7 cellular contexts compared by ENCODE assay signal in the genomic region with DNA sequence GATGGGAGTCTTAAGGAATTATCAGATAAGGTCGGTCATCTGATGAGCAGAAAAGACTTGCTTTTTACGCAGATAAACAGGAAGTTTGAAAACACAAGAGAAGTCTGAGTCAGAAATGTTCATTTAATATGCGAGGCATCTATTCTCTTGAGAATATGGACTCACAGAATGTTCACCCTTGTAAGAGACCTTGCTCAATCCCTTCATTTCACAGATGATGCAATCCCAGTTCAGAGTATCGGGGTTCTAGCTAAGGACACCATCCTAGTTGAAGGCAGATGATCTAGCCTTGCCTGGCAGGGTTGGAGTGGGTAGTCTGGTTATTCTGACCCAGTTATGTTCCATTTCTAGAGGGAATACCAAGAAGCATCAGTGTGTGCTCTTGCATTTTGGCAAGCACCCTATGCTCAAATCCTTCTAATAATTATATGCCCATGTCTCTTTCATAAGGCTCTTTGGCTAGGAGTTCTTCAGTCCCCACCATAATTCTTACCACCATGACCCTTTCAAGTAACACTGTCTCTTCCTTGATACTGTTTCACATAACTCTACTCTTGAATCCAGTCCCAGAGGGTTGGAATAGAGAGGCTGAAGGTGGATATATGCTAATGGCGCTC. TPM values are rescaled to one million over a fixed set of nuclear protein-coding genes. Genes with fewer than 3 reads are reported as not detected.
DNase-seq lines count a peak whose midpoint lies in the region; ATAC-seq, FAIRE-seq and TF ChIP-seq lines count a peak whose summit lies in the region.

No MANE protein-coding gene starts in this region.

- H3K36me3 Mint-ChIP-seq in activated naive CD4-positive, alpha-beta T cell treated with anti-CD3 and anti-CD28 coated beads, Interleukin-2, amount 50 U/mL, for 72 hours = peaks cover 0 to 13% of the 10 kb centered on the region in 2 donors

- H3K27ac ChIP-seq in cardiac muscle cell = peak overlapping the region; percentile 97
- H3K27ac ChIP-seq in Karpas-422 (ENCODE audit: low read length) = no peak overlapping the region

- no peak for FAIRE-seq in HTR-8/SVneo (lab: Jason Lieb, UNC)

- H4K20me1 ChIP-seq in Karpas-422 (ENCODE audit: insufficient read depth, low read depth, low read length) = no peaks in the 10 kb centered on the region; the same call in none of the 2 replicates

- H3K9me2 ChIP-seq in Karpas-422 (replicated peaks; ENCODE audit: insufficient read depth, low read length) = no peaks in the 10 kb centered on the region

- peaks cover 86% of the 10 kb centered on the region for H3K4me1 Mint-ChIP-seq in stimulated activated naive CD8-positive, alpha-beta T cell treated with anti-CD3 and anti-CD28 coated beads, Interleukin-15, amount 100 ng/mL, for 72 hours

- peak overlapping the region; percentile 71 to 75 for H3K4me3 Mint-ChIP-seq in stimulated activated naive CD8-positive, alpha-beta T cell treated with anti-CD3 and anti-CD28 coated beads, Interleukin-15, amount 100 ng/mL, for 72 hours

- peaks cover 0 to 3% of the 10 kb centered on the region in 2 donors for H3K9me3 Mint-ChIP-seq in activated naive CD4-positive, alpha-beta T cell treated with anti-CD3 and anti-CD28 coated beads, Interleukin-2, amount 50 U/mL, for 72 hours
- no peaks in the 10 kb centered on the region for H3K9me3 Mint-ChIP-seq in stimulated activated naive CD8-positive, alpha-beta T cell treated with anti-CD3 and anti-CD28 coated beads, Interleukin-15, amount 100 ng/mL, for 72 hours

- H3K36me3 ChIP-seq in cardiac muscle cell = no peaks in the 10 kb centered on the region
- no peaks in the 10 kb centered on the region for H3K36me3 ChIP-seq in Karpas-422 (ENCODE audit: insufficient read depth, low read length)
- H3K36me3 ChIP-seq in mucosa of descending colon (ENCODE audit: low read depth) = no peaks in the 10 kb centered on the region

- no peaks in the 10 kb centered on the region for H3K27me3 Mint-ChIP-seq in stimulated activated naive CD8-positive, alpha-beta T cell treated with anti-CD3 and anti-CD28 coated beads, Interleukin-15, amount 100 ng/mL, for 72 hours

- H3K4me1 ChIP-seq in cardiac muscle cell (ENCODE audit: low read depth) (peaks cover 63% of the 10 kb centered on the region), Karpas-422 (ENCODE audit: low read length) (peaks cover 26% of the 10 kb centered on the region), mucosa of descending colon (ENCODE audit: low read depth) (peaks cover 73% of the 10 kb centered on the region)

- H3K9me3 ChIP-seq in cardiac muscle cell (ENCODE audit: low read depth) (no peaks in the 10 kb centered on the region), Karpas-422 (ENCODE audit: low read length) (no peaks in the 10 kb centered on the region), mucosa of descending colon (no peaks in the 10 kb centered on the region)

- DNase-seq in HTR-8/SVneo (ENCODE audit: insufficient read length, low spot score) = peak; percentile 39
- DNase-seq in activated naive CD4-positive, alpha-beta T cell treated with anti-CD3 and anti-CD28 coated beads, Interleukin-2, amount 50 U/mL, for 72 hours (ENCODE audit: low spot score in 2 of 2) = no peak
- DNase-seq in cardiac muscle cell (ENCODE audit: low read depth in 1 of 2, low spot score in 1 of 2) = peak in 1 of 2 donors; percentile 94
- DNase-seq in stimulated activated naive CD8-positive, alpha-beta T cell treated with anti-CD3 and anti-CD28 coated beads, Interleukin-15, amount 100 ng/mL, for 72 hours = no peak
- no peak for DNase-seq in Karpas-422
- no peak for DNase-seq in retina
- no peak for DNase-seq in mucosa of descending colon

- no peak overlapping the region for H2AFZ ChIP-seq in Karpas-422 (ENCODE audit: low read length)

- H3K4me2 ChIP-seq in Karpas-422 (ENCODE audit: low read depth, low read length, poor library complexity, severe bottlenecking) = no peak overlapping the region

- H3K4me3 ChIP-seq in cardiac muscle cell (no peak overlapping the region), Karpas-422 (ENCODE audit: low read length) (no peak overlapping the region), mucosa of descending colon (no peak overlapping the region)

- intact Hi-C loops in mucosa of descending colon (cut with DNase I, micrococcal nuclease) = no loop called here

- no peaks in the 10 kb centered on the region for H3K27me3 ChIP-seq in cardiac muscle cell
- H3K27me3 ChIP-seq in Karpas-422 (ENCODE audit: low read length) = no peaks in the 10 kb centered on the region

- TF ChIP-seq CTCF in cardiac muscle cell (IDR thresholded peaks at IDR 0.05; ENCODE audit: low read depth, low read length) = no peak
- no peak for TF ChIP-seq CTCF in mucosa of descending colon (IDR thresholded peaks at IDR 0.05)

- peak overlapping the region; percentile 31 to 52 for H3K27ac Mint-ChIP-seq in activated naive CD4-positive, alpha-beta T cell treated with anti-CD3 and anti-CD28 coated beads, Interleukin-2, amount 50 U/mL, for 72 hours
- H3K27ac Mint-ChIP-seq in stimulated activated naive CD8-positive, alpha-beta T cell treated with anti-CD3 and anti-CD28 coated beads, Interleukin-15, amount 100 ng/mL, for 72 hours = peak overlapping the region; percentile 94 to 99

- H3K79me2 ChIP-seq in Karpas-422 (ENCODE audit: low read length) = no peaks in the 10 kb centered on the region

- ATAC-seq in activated naive CD4-positive, alpha-beta T cell treated with anti-CD3 and anti-CD28 coated beads, Interleukin-2, amount 50 U/mL, for 72 hours = peak; percentile 11 to 22
- ATAC-seq in stimulated activated naive CD8-positive, alpha-beta T cell treated with anti-CD3 and anti-CD28 coated beads, Interleukin-15, amount 100 ng/mL, for 72 hours = peak; percentile 49
- no peak for ATAC-seq in mucosa of descending colon

- H3K9ac ChIP-seq in Karpas-422 (ENCODE audit: low read length) = no peak overlapping the region

RNA-seq across cellular contexts. Expression of a gene that starts 42.5 kb away (rescaled TPM):
- total RNA-seq in activated naive CD4-positive, alpha-beta T cell treated with anti-CD3 and anti-CD28 coated beads, Interleukin-2, amount 50 U/mL, for 72 hours = 1 to 10 TPM; 6.6 to 7.0 TPM
- total RNA-seq in cardiac muscle cell (48.7 and 80.7 TPM in 2 replicates), mucosa of descending colon (10 to 100 TPM; 29.6 to 33.8 (median 32.8) TPM)
- 79.3 and 95.5 TPM in 2 replicates for polyA plus RNA-seq in cardiac muscle cell
- total RNA-seq in Karpas-422 (2014; rRNA removed; shearing (Covaris generic); ENCODE audit: low replicate concordance) = 3.5 and 6.1 TPM in 2 replicates
